Comparison of ENCODE assay signal across 27 cellular contexts in the genomic region with DNA sequence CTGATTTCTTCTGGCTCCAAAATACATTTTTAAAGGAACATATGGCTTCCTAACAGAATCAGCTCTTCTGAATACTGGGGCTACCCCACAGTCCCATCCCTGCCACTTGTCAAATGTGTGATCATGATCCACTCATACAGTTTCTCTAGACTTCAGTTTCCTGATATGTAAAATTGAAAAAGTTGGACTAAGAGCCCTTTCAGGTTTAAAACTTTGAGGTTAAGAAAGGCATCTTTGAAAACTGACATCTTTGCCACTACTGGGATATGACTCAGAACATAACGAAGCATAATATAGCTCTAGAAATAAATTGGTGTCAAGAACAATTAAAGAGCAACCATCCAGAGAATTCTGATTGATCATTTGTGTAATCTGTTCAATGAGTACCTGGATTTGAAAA.
DNase-seq lines count a peak whose midpoint lies in the region; ATAC-seq, FAIRE-seq and TF ChIP-seq lines count a peak whose summit lies in the region.
"Had no signal": no experiment of that assay in that cellular context is flagged by ENCODE, and none has a peak within 500 bp of the region (broad histone marks: within the 10 kb centered on the region; RNA-seq: fewer than 3 reads in every experiment).

No MANE protein-coding gene starts in this region.

- ATAC-seq in HepG2 (no peak), HG03196 (IDR thresholded peaks at IDR 0.05; ENCODE audit: unreplicated experiment) (peak; percentile 42), psoas muscle (no peak)
- peak; percentile 63 for ATAC-seq in stimulated activated effector memory CD8-positive, alpha-beta T cell treated with anti-CD3 and anti-CD28 coated beads, Interleukin-12 subunit alpha, Interleukin-12 subunit beta, amount 100 ng/mL, for 72 hours
- ATAC-seq: CD8-positive, alpha-beta T cell had no signal

- TF ChIP-seq CTCF in liver (IDR thresholded peaks at IDR 0.05; ENCODE audit: low read depth, low read length, missing input control) (no peak), HepG2 (CRISPR knock-in tag; IDR thresholded peaks at IDR 0.05) (no peak), hepatocyte (IDR thresholded peaks at IDR 0.05; ENCODE audit: poor library complexity) (no peak), psoas muscle (IDR thresholded peaks at IDR 0.05) (no peak)

- BruUV-seq in HepG2 (replicated peaks; lab: Mats Ljungman, UMichigan), result no TSS peak

- no peaks in the 10 kb centered on the region for H3K9me2 ChIP-seq in hepatocyte (replicated peaks; ENCODE audit: insufficient read depth)

- no peak overlapping the region for H3K4me3 Mint-ChIP-seq in stimulated activated effector memory CD8-positive, alpha-beta T cell treated with anti-CD3 and anti-CD28 coated beads, Interleukin-12 subunit alpha, Interleukin-12 subunit beta, amount 100 ng/mL, for 72 hours
- H3K4me3 Mint-ChIP-seq: B cell; CD4-positive, CD25-positive, alpha-beta regulatory T cell; CD8-positive, alpha-beta T cell had no signal

- intact Hi-C loops in HepG2 (cut with micrococcal nuclease; ENCODE audit: unreplicated experiment) (no loop called here), psoas muscle (cut with DNase I) (no loop called here)

- H3K27me3 ChIP-seq in liver (ENCODE audit: control insufficient read depth in 4 of 4, insufficient read depth in 4 of 4, low read length in 3 of 4) (no peaks in the 10 kb centered on the region), HepG2 (ENCODE audit: control insufficient read depth in 1 of 2, insufficient read depth in 2 of 2, low read length in 2 of 2) (no peaks in the 10 kb centered on the region), hepatocyte (no peaks in the 10 kb centered on the region), psoas muscle (ENCODE audit: insufficient read depth in 3 of 3, low read length in 2 of 3) (no peaks in the 10 kb centered on the region)
- H3K27me3 ChIP-seq: BLaER1 had no signal

- POLR2A ChIA-PET in HepG2 (lab: Yijun Ruan, JAX), result no interaction called here

- no peaks in the 10 kb centered on the region for H3K79me2 ChIP-seq in HepG2 (ENCODE audit: insufficient read depth, low read length)
- no peaks in the 10 kb centered on the region for H3K79me2 ChIP-seq in hepatocyte

- H3K4me1 Mint-ChIP-seq in stimulated activated effector memory CD8-positive, alpha-beta T cell treated with anti-CD3 and anti-CD28 coated beads, Interleukin-12 subunit alpha, Interleukin-12 subunit beta, amount 100 ng/mL, for 72 hours, result no peaks in the 10 kb centered on the region
- H3K4me1 Mint-ChIP-seq: B cell; CD4-positive, CD25-positive, alpha-beta regulatory T cell had no signal

- no peaks in the 10 kb centered on the region for H3K36me3 Mint-ChIP-seq in stimulated activated effector memory CD8-positive, alpha-beta T cell treated with anti-CD3 and anti-CD28 coated beads, Interleukin-12 subunit alpha, Interleukin-12 subunit beta, amount 100 ng/mL, for 72 hours
- H3K36me3 Mint-ChIP-seq: CD4-positive, CD25-positive, alpha-beta regulatory T cell; CD8-positive, alpha-beta T cell had no signal

- H3K9ac ChIP-seq in liver (ENCODE audit: low read depth in 1 of 2, low read length in 2 of 2), result peak overlapping the region in 1 of 2 donors; percentile 5
- H3K9ac ChIP-seq in HepG2 (ENCODE audit: insufficient read depth, low read depth, low read length), result no peak overlapping the region
- H3K9ac ChIP-seq: BLaER1, GM23248 had no signal

- TF ChIP-seq POLR2A in HepG2 (IDR thresholded peaks at IDR 0.05; ENCODE audit: insufficient read depth in 1 of 2, low read depth in 2 of 2, low read length in 2 of 2), result no peak

- no peak overlapping the region for H3K4me3 ChIP-seq in liver (ENCODE audit: low read depth in 1 of 3, low read length in 3 of 3)
- H3K4me3 ChIP-seq in HepG2 (replicated peaks in 1 of 3; ENCODE audit: insufficient read depth in 1 of 3, low read depth in 2 of 3, low read length in 3 of 3), result no peak overlapping the region
- no peak overlapping the region for H3K4me3 ChIP-seq in hepatocyte
- no peak overlapping the region for H3K4me3 ChIP-seq in psoas muscle
- H3K4me3 ChIP-seq: BLaER1, GM23248 had no signal

- H3K9me3 ChIP-seq in liver (ENCODE audit: control insufficient read depth in 4 of 4, low read length in 3 of 4) (no peaks in the 10 kb centered on the region), HepG2 (ENCODE audit: low read length) (no peaks in the 10 kb centered on the region), hepatocyte (ENCODE audit: low read depth) (no peaks in the 10 kb centered on the region), psoas muscle (no peaks in the 10 kb centered on the region)
- H3K9me3 ChIP-seq: BLaER1 had no signal

- CTCF ChIA-PET in HepG2 (lab: Yijun Ruan, JAX; ENCODE audit: low intra/inter-chr PET ratio, low total read pairs), result no interaction called here

- no peaks in the 10 kb centered on the region for H3K9me3 Mint-ChIP-seq in stimulated activated effector memory CD8-positive, alpha-beta T cell treated with anti-CD3 and anti-CD28 coated beads, Interleukin-12 subunit alpha, Interleukin-12 subunit beta, amount 100 ng/mL, for 72 hours
- H3K9me3 Mint-ChIP-seq: CD8-positive, alpha-beta T cell had no signal

- in situ Hi-C loops in HepG2 (cut with HindIII; ENCODE audit: extremely low pct_ligation_motif_present, low pct_unique_long_range_greater_than_20kb), result no loop called here

- H3K4me2 ChIP-seq in HepG2 (ENCODE audit: low read depth, low read length) (no peak overlapping the region), hepatocyte (no peak overlapping the region)
- H3K4me2 ChIP-seq: BLaER1 had no signal

- peaks cover 4 to 38% (median 23%) of the 10 kb centered on the region in 4 donors for H3K4me1 ChIP-seq in liver (ENCODE audit: control insufficient read depth in 4 of 4, insufficient read depth in 4 of 4, low read length in 3 of 4)
- H3K4me1 ChIP-seq in HepG2 (ENCODE audit: insufficient read depth, low read length), result no peaks in the 10 kb centered on the region
- peaks cover 11% of the 10 kb centered on the region for H3K4me1 ChIP-seq in hepatocyte (ENCODE audit: insufficient read depth)
- no peaks in the 10 kb centered on the region for H3K4me1 ChIP-seq in psoas muscle
- H3K4me1 ChIP-seq: BLaER1 had no signal

- TF ChIP-seq RAD21 in liver (IDR thresholded peaks at IDR 0.05) (no peak), HepG2 (CRISPR knock-in tag; IDR thresholded peaks at IDR 0.05) (no peak)

- H3K27ac Mint-ChIP-seq in stimulated activated effector memory CD8-positive, alpha-beta T cell treated with anti-CD3 and anti-CD28 coated beads, Interleukin-12 subunit alpha, Interleukin-12 subunit beta, amount 100 ng/mL, for 72 hours, result no peak overlapping the region
- H3K27ac Mint-ChIP-seq: B cell; CD4-positive, CD25-positive, alpha-beta regulatory T cell; CD8-positive, alpha-beta T cell had no signal

- FAIRE-seq in HepG2 (lab: Jason Lieb, UNC), result no peak
- FAIRE-seq: A204.1, D721Med, GM12891, GM18507, GM19239, H1 had no signal

- TF ChIP-seq EP300 in HepG2 (IDR thresholded peaks at IDR 0.05; ENCODE audit: low read depth in 2 of 2, low read length in 2 of 2) (no peak), HepG2 (CRISPR knock-in tag; IDR thresholded peaks at IDR 0.05; ENCODE audit: borderline replicate concordance) (no peak)

- H3K27ac ChIP-seq in liver (ENCODE audit: low read depth in 1 of 2, low read length in 2 of 2) (peak overlapping the region; percentile 70 to 72), HepG2 (ENCODE audit: extremely low read length, insufficient read depth, low read length) (no peak overlapping the region), hepatocyte (peak overlapping the region; percentile 51), psoas muscle (no peak overlapping the region)
- H3K27ac ChIP-seq: 22Rv1, BLaER1, C4-2B, GM23248 had no signal

- WGBS in liver, result 36% methylated on average over 1 of the region's 1 CpG
- 0% methylated on average over 1 of the region's 1 CpG for WGBS in HepG2 (ENCODE audit: low lambda C conversion rate)
- 50% methylated on average over 1 of the region's 1 CpG for WGBS in hepatocyte (ENCODE audit: low lambda C conversion rate, missing lambda C conversion rate)
- 76 to 83% (median 79%) methylated on average over 1 of the region's 1 CpG for WGBS in psoas muscle, 3 donors

- no peaks in the 10 kb centered on the region for H3K36me3 ChIP-seq in liver (ENCODE audit: control insufficient read depth in 4 of 4, insufficient read depth in 3 of 4, low read depth in 1 of 4, low read length in 3 of 4)
- H3K36me3 ChIP-seq in HepG2 (replicated peaks in 1 of 2; ENCODE audit: control insufficient read depth in 1 of 2, insufficient read depth in 2 of 2, low read length in 2 of 2), result no peaks in the 10 kb centered on the region
- H3K36me3 ChIP-seq in hepatocyte (replicated peaks; ENCODE audit: insufficient read depth, low read depth), result no peaks in the 10 kb centered on the region
- no peaks in the 10 kb centered on the region for H3K36me3 ChIP-seq in psoas muscle (ENCODE audit: insufficient read depth in 1 of 2, low read depth in 1 of 2)
- H3K36me3 ChIP-seq: BLaER1 had no signal

- H2AFZ ChIP-seq in HepG2 (ENCODE audit: low read length), result no peak overlapping the region
- H2AFZ ChIP-seq in hepatocyte, result no peak overlapping the region
- H2AFZ ChIP-seq: GM23248 had no signal

- H4K20me1 ChIP-seq in HepG2 (ENCODE audit: insufficient read depth, low read length) (no peaks in the 10 kb centered on the region), hepatocyte (ENCODE audit: insufficient read depth, poor library complexity, severe bottlenecking) (no peaks in the 10 kb centered on the region)
- H4K20me1 ChIP-seq: BLaER1 had no signal

- DNase-seq in HepG2 (ENCODE audit: low spot score) (no peak), hepatocyte (ENCODE audit: low spot score) (no peak), T-helper 1 cell (no peak), psoas muscle (no peak), NOMO-1 treated with dmso at 0.1 percent for 144 hours (lab: John Stamatoyannopoulos, UW; ENCODE audit: unreplicated experiment) (no peak)
- DNase-seq in stimulated activated effector memory CD8-positive, alpha-beta T cell treated with anti-CD3 and anti-CD28 coated beads, Interleukin-12 subunit alpha, Interleukin-12 subunit beta, amount 100 ng/mL, for 72 hours (ENCODE audit: low spot score in 2 of 2), result no peak
- DNase-seq: CD4-positive, CD25-positive, alpha-beta regulatory T cell; CD8-positive, alpha-beta T cell; DMS 273 treated with DMSO at 0.1 percent for 48 hours; DMS79; EL; GDM1; GM23248; H7; HCEC 1CT had no signal

TF ChIP-seq in HepG2, 621 proteins besides CTCF, POLR2A, EP300 and RAD21 (continues in another document):
- TF ChIP-seq ZNF570 (CRISPR knock-in tag; IDR thresholded peaks at IDR 0.05; ENCODE audit: borderline replicate concordance) (no peak), TEAD2 (CRISPR knock-in tag; IDR thresholded peaks at IDR 0.05) (no peak)

Comparison
In these comparisons a context has a peak if more than half of its experiments do, and no peak if none do; other contexts are left out.
1. H3K27ac ChIP-seq: peak in liver (2 of 2) and hepatocyte (single experiment); none in HepG2 (single experiment) and psoas muscle (single experiment).
2. ATAC-seq: peak in HG03196 (single experiment) and stimulated activated effector memory CD8-positive, alpha-beta T cell treated with anti-CD3 and anti-CD28 coated beads, Interleukin-12 subunit alpha, Interleukin-12 subunit beta, amount 100 ng/mL, for 72 hours (single experiment); none in HepG2 (single experiment) and psoas muscle (0 of 4).